8 cellular contexts compared by ENCODE assay signal in the genomic region with DNA sequence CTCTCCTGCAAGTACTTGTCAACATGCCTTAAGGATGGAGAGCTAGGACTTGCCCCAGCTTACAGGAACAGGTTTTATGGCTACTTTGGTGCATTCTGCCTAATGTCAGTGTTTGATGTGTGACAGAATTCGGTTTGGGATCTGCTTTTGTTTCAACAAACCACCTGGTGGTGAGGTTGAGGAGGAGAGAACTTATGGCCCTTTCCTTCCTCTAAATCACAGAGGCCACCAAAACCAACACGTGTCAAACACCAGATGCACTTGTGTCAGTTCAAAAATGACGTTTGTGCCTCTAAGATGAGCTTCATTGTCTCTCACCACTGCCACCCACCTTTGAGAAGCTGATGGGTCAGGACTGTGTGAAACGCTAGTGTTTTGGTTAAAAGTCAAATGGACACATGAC.
DNase-seq lines count a peak whose midpoint lies in the region; ATAC-seq and TF ChIP-seq lines count a peak whose summit lies in the region.

No MANE protein-coding gene starts in this region.

- H3K36me3 ChIP-seq in SK-N-SH (replicated peaks in 1 of 2; ENCODE audit: control insufficient read depth in 1 of 2, insufficient read depth in 2 of 2, low read length in 1 of 2): peaks cover under 1 to 8% of the 10 kb centered on the region in 2 experiments
- no peaks in the 10 kb centered on the region for H3K36me3 ChIP-seq in upper lobe of right lung

- no peaks in the 10 kb centered on the region for H4K20me1 ChIP-seq in SK-N-SH (ENCODE audit: insufficient read depth)

- no peak for DNase-seq in activated naive CD4-positive, alpha-beta T cell treated with anti-CD3 and anti-CD28 coated beads, Interleukin-2, amount 10 ng/mL, durations not matched to agents 7 days and 5 days
- no peak for DNase-seq in activated naive CD4-positive, alpha-beta T cell treated with anti-CD3 and anti-CD28 coated beads, Interleukin-2, amount 50 U/mL, for 16 hours
- DNase-seq in SK-N-SH: no peak
- DNase-seq in upper lobe of right lung: no peak
- DNase-seq in mesothelial cell of epicardium (ENCODE audit: low spot score in 2 of 2, unreplicated experiment in 2 of 2): no peak
- DNase-seq in COLO829 (ENCODE audit: low spot score): no peak
- DNase-seq in T1000 (lab: John Stamatoyannopoulos, UW): no peak

- TF ChIP-seq EP300 in SK-N-SH (IDR thresholded peaks at IDR 0.05; ENCODE audit: borderline replicate concordance in 1 of 2, low read depth in 1 of 2, low read length in 1 of 2): no peak

- H3K9me3 Mint-ChIP-seq in activated naive CD4-positive, alpha-beta T cell treated with anti-CD3 and anti-CD28 coated beads, Interleukin-2, amount 10 ng/mL, durations not matched to agents 7 days and 5 days: no peaks in the 10 kb centered on the region
- no peaks in the 10 kb centered on the region for H3K9me3 Mint-ChIP-seq in mesothelial cell of epicardium

- peak overlapping the region; percentile 9 for H3K27ac Mint-ChIP-seq in activated naive CD4-positive, alpha-beta T cell treated with anti-CD3 and anti-CD28 coated beads, Interleukin-2, amount 10 ng/mL, durations not matched to agents 7 days and 5 days
- H3K27ac Mint-ChIP-seq in mesothelial cell of epicardium: no peak overlapping the region

- H3K27ac ChIP-seq in SK-N-SH (ENCODE audit: low read depth in 2 of 2, low read length in 1 of 2) (peak overlapping the region in 1 of 2 experiments; percentile 3; a peak in 1 of 4 replicates), upper lobe of right lung (no peak overlapping the region)

- no peak overlapping the region for H3K9ac ChIP-seq in SK-N-SH

- peaks cover 62% of the 10 kb centered on the region for H3K4me1 Mint-ChIP-seq in activated naive CD4-positive, alpha-beta T cell treated with anti-CD3 and anti-CD28 coated beads, Interleukin-2, amount 10 ng/mL, durations not matched to agents 7 days and 5 days
- H3K4me1 Mint-ChIP-seq in mesothelial cell of epicardium: peaks cover 10% of the 10 kb centered on the region

- peaks cover 15% of the 10 kb centered on the region for H3F3A ChIP-seq in SK-N-SH (replicated peaks; ENCODE audit: insufficient read depth)

- H3K9me3 ChIP-seq in SK-N-SH: no peaks in the 10 kb centered on the region
- H3K9me3 ChIP-seq in upper lobe of right lung: no peaks in the 10 kb centered on the region

- H3K9me2 ChIP-seq in SK-N-SH: no peaks in the 10 kb centered on the region

- TF ChIP-seq CTCF in SK-N-SH (IDR thresholded peaks at IDR 0.05): peak; percentile 12; the same call in 1 of the 2 replicates
- no peak for TF ChIP-seq CTCF in upper lobe of right lung (IDR thresholded peaks at IDR 0.05)
- TF ChIP-seq CTCF in mesothelial cell of epicardium (IDR thresholded peaks at IDR 0.05; ENCODE audit: unreplicated experiment): no peak

- H3K4me2 ChIP-seq in SK-N-SH: no peak overlapping the region

- H3K4me1 ChIP-seq in SK-N-SH (ENCODE audit: control insufficient read depth in 1 of 2, insufficient read depth in 2 of 2, low read depth in 1 of 2, low read length in 1 of 2) (peaks cover 23 to 27% of the 10 kb centered on the region in 2 experiments), upper lobe of right lung (peaks cover 3% of the 10 kb centered on the region)

- peaks cover 83% of the 10 kb centered on the region for H3K79me2 ChIP-seq in SK-N-SH (ENCODE audit: insufficient read depth)

- no peak for TF ChIP-seq RAD21 in SK-N-SH (IDR thresholded peaks at IDR 0.05; ENCODE audit: low read length)

- intact Hi-C loops in upper lobe of right lung (cut with DNase I): no loop called here

- no peaks in the 10 kb centered on the region for H3K27me3 ChIP-seq in SK-N-SH (ENCODE audit: insufficient read depth)
- no peaks in the 10 kb centered on the region for H3K27me3 ChIP-seq in upper lobe of right lung

- H3K36me3 Mint-ChIP-seq in activated naive CD4-positive, alpha-beta T cell treated with anti-CD3 and anti-CD28 coated beads, Interleukin-2, amount 10 ng/mL, durations not matched to agents 7 days and 5 days: peaks cover 18% of the 10 kb centered on the region
- H3K36me3 Mint-ChIP-seq in mesothelial cell of epicardium: no peaks in the 10 kb centered on the region

- CTCF ChIA-PET in activated naive CD4-positive, alpha-beta T cell treated with anti-CD3 and anti-CD28 coated beads, Interleukin-2, amount 10 ng/mL, durations not matched to agents 7 days and 5 days (lab: Charles Lee): interaction anchor here (0.8 to 2.2 kb wide), 8 partner anchors 10 to 197 kb away, joined by 3 to 9 read pairs (median 3); a partner anchor contains a TSS
- CTCF ChIA-PET in SK-N-SH (lab: Yijun Ruan, JAX): interaction anchor here (0.5 to 2.2 kb wide), 5 partner anchors 14 to 1654 kb away, joined by 3 to 8 read pairs (median 3); a partner anchor contains a TSS

- H2AFZ ChIP-seq in SK-N-SH (ENCODE audit: low read depth): no peak overlapping the region

- H3K4me3 ChIP-seq in SK-N-SH (ENCODE audit: low read depth in 2 of 2, low read length in 1 of 2) (no peak overlapping the region), upper lobe of right lung (no peak overlapping the region)

- POLR2A ChIA-PET in SK-N-SH (lab: Yijun Ruan, JAX): no interaction called here

- WGBS in SK-N-SH (ENCODE audit: low lambda C conversion rate): 79% methylated on average over 4 of the region's 4 CpGs

- no peaks in the 10 kb centered on the region for H3K27me3 Mint-ChIP-seq in activated naive CD4-positive, alpha-beta T cell treated with anti-CD3 and anti-CD28 coated beads, Interleukin-2, amount 10 ng/mL, durations not matched to agents 7 days and 5 days
- no peaks in the 10 kb centered on the region for H3K27me3 Mint-ChIP-seq in mesothelial cell of epicardium (ENCODE audit: low read depth)

- H3K4me3 Mint-ChIP-seq in activated naive CD4-positive, alpha-beta T cell treated with anti-CD3 and anti-CD28 coated beads, Interleukin-2, amount 10 ng/mL, durations not matched to agents 7 days and 5 days: no peak overlapping the region
- no peak overlapping the region for H3K4me3 Mint-ChIP-seq in mesothelial cell of epicardium

- ATAC-seq in HG02840 (IDR thresholded peaks at IDR 0.05; ENCODE audit: low FRiP score, unreplicated experiment): peak; percentile 58
- peak; percentile 58 for ATAC-seq in upper lobe of right lung

TF ChIP-seq in SK-N-SH, 30 proteins besides CTCF, POLR2A, EP300 and RAD21:
- TF ChIP-seq TCF12 (IDR thresholded peaks at IDR 0.05) (peak; percentile 68), POLR2AphosphoS5 (IDR thresholded peaks at IDR 0.05; ENCODE audit: low read depth, low read length) (0 out of 2 replicates have a peak, but pooled peaks have one; percentile 26)
- TF ChIP-seq, protein P1, sequence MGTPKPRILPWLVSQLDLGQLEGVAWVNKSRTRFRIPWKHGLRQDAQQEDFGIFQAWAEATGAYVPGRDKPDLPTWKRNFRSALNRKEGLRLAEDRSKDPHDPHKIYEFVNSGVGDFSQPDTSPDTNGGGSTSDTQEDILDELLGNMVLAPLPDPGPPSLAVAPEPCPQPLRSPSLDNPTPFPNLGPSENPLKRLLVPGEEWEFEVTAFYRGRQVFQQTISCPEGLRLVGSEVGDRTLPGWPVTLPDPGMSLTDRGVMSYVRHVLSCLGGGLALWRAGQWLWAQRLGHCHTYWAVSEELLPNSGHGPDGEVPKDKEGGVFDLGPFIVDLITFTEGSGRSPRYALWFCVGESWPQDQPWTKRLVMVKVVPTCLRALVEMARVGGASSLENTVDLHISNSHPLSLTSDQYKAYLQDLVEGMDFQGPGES (IDR thresholded peaks at IDR 0.05; ENCODE audit: low read depth, low read length): no peak
- TF ChIP-seq, protein P2, sequence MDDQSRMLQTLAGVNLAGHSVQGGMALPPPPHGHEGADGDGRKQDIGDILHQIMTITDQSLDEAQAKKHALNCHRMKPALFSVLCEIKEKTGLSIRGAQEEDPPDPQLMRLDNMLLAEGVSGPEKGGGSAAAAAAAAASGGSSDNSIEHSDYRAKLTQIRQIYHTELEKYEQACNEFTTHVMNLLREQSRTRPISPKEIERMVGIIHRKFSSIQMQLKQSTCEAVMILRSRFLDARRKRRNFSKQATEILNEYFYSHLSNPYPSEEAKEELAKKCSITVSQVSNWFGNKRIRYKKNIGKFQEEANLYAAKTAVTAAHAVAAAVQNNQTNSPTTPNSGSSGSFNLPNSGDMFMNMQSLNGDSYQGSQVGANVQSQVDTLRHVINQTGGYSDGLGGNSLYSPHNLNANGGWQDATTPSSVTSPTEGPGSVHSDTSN (IDR thresholded peaks at IDR 0.05): 0 out of 2 replicates have a peak, but pooled peaks have one; percentile 42
- TF ChIP-seq, protein P3, sequence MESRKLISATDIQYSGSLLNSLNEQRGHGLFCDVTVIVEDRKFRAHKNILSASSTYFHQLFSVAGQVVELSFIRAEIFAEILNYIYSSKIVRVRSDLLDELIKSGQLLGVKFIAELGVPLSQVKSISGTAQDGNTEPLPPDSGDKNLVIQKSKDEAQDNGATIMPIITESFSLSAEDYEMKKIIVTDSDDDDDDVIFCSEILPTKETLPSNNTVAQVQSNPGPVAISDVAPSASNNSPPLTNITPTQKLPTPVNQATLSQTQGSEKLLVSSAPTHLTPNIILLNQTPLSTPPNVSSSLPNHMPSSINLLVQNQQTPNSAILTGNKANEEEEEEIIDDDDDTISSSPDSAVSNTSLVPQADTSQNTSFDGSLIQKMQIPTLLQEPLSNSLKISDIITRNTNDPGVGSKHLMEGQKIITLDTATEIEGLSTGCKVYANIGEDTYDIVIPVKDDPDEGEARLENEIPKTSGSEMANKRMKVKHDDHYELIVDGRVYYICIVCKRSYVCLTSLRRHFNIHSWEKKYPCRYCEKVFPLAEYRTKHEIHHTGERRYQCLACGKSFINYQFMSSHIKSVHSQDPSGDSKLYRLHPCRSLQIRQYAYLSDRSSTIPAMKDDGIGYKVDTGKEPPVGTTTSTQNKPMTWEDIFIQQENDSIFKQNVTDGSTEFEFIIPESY (IDR thresholded peaks at IDR 0.05; ENCODE audit: borderline replicate concordance, low read depth): no peak
TF ChIP-seq in SK-N-SH: peak in this region for 3.
